ENCODE assay signal across 12 cellular contexts in the genomic region with DNA sequence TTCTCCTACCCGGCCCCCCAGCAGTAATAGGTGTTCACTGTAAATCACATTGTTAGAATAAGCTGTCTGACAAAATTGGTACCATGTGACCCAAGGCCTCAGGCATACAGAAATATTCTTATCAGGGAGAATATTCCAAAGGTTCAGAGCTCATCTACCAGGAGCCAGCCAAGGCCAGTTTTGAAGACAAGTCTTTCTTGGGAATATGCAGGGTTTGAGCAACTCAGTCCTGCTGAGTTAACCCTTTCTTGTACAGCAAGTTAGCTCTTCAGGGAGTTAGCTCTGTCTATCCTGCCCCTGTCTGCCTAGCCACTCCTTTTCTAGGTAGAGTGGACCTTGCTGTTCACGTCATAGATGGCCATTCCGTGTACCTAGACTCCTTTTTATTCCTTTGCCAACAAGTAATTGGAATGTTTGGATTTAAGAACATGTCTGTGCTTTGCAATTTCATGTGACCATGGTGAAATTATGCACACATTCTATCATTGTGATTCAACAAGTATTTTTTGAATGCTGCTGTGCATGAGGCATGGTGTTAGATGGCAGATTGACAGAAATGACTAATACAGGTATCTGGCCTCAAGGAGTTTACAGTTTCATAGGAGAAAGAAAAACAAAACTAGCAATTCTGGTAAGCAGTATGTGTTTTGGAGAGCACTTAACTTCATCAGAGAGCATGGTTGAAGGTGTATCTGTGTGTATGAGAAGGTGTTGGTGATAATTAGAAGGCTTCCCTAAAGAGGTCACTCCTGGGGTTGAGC. TPM values are rescaled to one million over a fixed set of nuclear protein-coding genes. Genes with fewer than 3 reads are reported as not detected.
DNase-seq lines count a peak whose midpoint lies in the region; ATAC-seq, FAIRE-seq and TF ChIP-seq lines count a peak whose summit lies in the region.
"Had no signal": no experiment of that assay in that cellular context is flagged by ENCODE, and none has a peak within 500 bp of the region (broad histone marks: within the 10 kb centered on the region; RNA-seq: fewer than 3 reads in every experiment).

No MANE protein-coding gene starts in this region.

- H3K9me3 Mint-ChIP-seq in activated T-cell treated with anti-CD3 and anti-CD28 coated beads, Interleukin-2, amount 50 U/mL, for 24 hours: no peaks in the 10 kb centered on the region
- H3K9me3 Mint-ChIP-seq in stimulated activated naive B cell treated with anti-CD40 and anti-IgM and Interleukin-4, amounts not matched to agents 10 μg/mL and 1 μg/mL and 100 μg/mL, for 72 hours: peaks cover 0 to 2% of the 10 kb centered on the region in 2 donors

- H3K4me3 Mint-ChIP-seq in activated T-cell treated with anti-CD3 and anti-CD28 coated beads, Interleukin-2, amount 50 U/mL, for 24 hours: no peak overlapping the region
- H3K4me3 Mint-ChIP-seq in stimulated activated naive B cell treated with anti-CD40 and anti-IgM and Interleukin-4, amounts not matched to agents 10 μg/mL and 1 μg/mL and 100 μg/mL, for 72 hours: no peak overlapping the region

- peak overlapping the region; percentile 80 for H3K27ac Mint-ChIP-seq in activated T-cell treated with anti-CD3 and anti-CD28 coated beads, Interleukin-2, amount 50 U/mL, for 24 hours
- peak overlapping the region; percentile 2 for H3K27ac Mint-ChIP-seq in stimulated activated naive B cell treated with anti-CD40 and anti-IgM and Interleukin-4, amounts not matched to agents 10 μg/mL and 1 μg/mL and 100 μg/mL, for 72 hours

- H3K27me3 ChIP-seq in bronchial epithelial cell (ENCODE audit: control insufficient read depth, insufficient read depth, low read length): no peaks in the 10 kb centered on the region
- H3K27me3 ChIP-seq: adrenal gland, heart right ventricle had no signal

- H3K27me3 Mint-ChIP-seq in activated T-cell treated with anti-CD3 and anti-CD28 coated beads, Interleukin-2, amount 50 U/mL, for 24 hours: no peaks in the 10 kb centered on the region
- no peaks in the 10 kb centered on the region for H3K27me3 Mint-ChIP-seq in stimulated activated naive B cell treated with anti-CD40 and anti-IgM and Interleukin-4, amounts not matched to agents 10 μg/mL and 1 μg/mL and 100 μg/mL, for 72 hours

- peaks cover 86% of the 10 kb centered on the region for H3K4me1 Mint-ChIP-seq in activated T-cell treated with anti-CD3 and anti-CD28 coated beads, Interleukin-2, amount 50 U/mL, for 24 hours (ENCODE audit: low read depth)
- peaks cover 39 to 70% of the 10 kb centered on the region in 2 donors for H3K4me1 Mint-ChIP-seq in stimulated activated naive B cell treated with anti-CD40 and anti-IgM and Interleukin-4, amounts not matched to agents 10 μg/mL and 1 μg/mL and 100 μg/mL, for 72 hours

- DNase-seq in activated T-cell treated with anti-CD3 and anti-CD28 coated beads, Interleukin-2, amount 50 U/mL, for 24 hours: no peak
- no peak for DNase-seq in activated T-cell treated with anti-CD3 and anti-CD28 coated beads, Interleukin-2, amount 50 U/mL, for 48 hours
- peak; percentile 100 for DNase-seq in bronchial epithelial cell (ENCODE audit: low read depth)
- DNase-seq in stimulated activated naive B cell treated with anti-CD40 and anti-IgM and Interleukin-4, amounts not matched to agents 10 μg/mL and 1 μg/mL and 100 μg/mL, for 72 hours: no peak
- no peak for DNase-seq in NCI-H1105 treated with DMSO at 0.1 percent for 48 hours (lab: John Stamatoyannopoulos, UW)
- no peak for DNase-seq in stimulated activated CD4-positive, alpha-beta T cell treated with anti-CD3 and anti-CD28 coated beads, Interleukin-15, amount 100 ng/mL, for 24 hours
- no peak for DNase-seq in stimulated activated CD4-positive, alpha-beta T cell treated with anti-CD3 and anti-CD28 coated beads, Interleukin-4, amount 100 ng/mL, for 24 hours
- DNase-seq: ACHN, adrenal gland, heart right ventricle, NCI-H1436 treated with DMSO at 0.1 percent for 48 hours had no signal

- no peak for TF ChIP-seq CTCF in bronchial epithelial cell (IDR thresholded peaks at IDR 0.05; ENCODE audit: insufficient read depth, low read length, severe bottlenecking)

- peak; percentile 77 for FAIRE-seq in bronchial epithelial cell (lab: Jason Lieb, UNC)

- ATAC-seq in HG03442 (IDR thresholded peaks at IDR 0.05; ENCODE audit: unreplicated experiment): peak; percentile 44
- ATAC-seq in stimulated activated naive B cell treated with anti-CD40 and anti-IgM and Interleukin-4, amounts not matched to agents 10 μg/mL and 1 μg/mL and 100 μg/mL, for 72 hours (replicated peaks): peak; percentile 18 to 36

- peaks cover 36% of the 10 kb centered on the region for H3K36me3 Mint-ChIP-seq in activated T-cell treated with anti-CD3 and anti-CD28 coated beads, Interleukin-2, amount 50 U/mL, for 24 hours (ENCODE audit: low read depth)
- peaks cover 16 to 31% of the 10 kb centered on the region in 2 donors for H3K36me3 Mint-ChIP-seq in stimulated activated naive B cell treated with anti-CD40 and anti-IgM and Interleukin-4, amounts not matched to agents 10 μg/mL and 1 μg/mL and 100 μg/mL, for 72 hours

- no peak overlapping the region for H3K4me3 ChIP-seq in bronchial epithelial cell (ENCODE audit: low read depth, low read length)
- H3K4me3 ChIP-seq: adrenal gland, heart right ventricle had no signal

- H3K36me3 ChIP-seq in bronchial epithelial cell (ENCODE audit: control insufficient read depth, insufficient read depth, low read length): peaks cover 3% of the 10 kb centered on the region
- H3K36me3 ChIP-seq: adrenal gland had no signal

RNA-seq across cellular contexts. Expression of gene TGFBR1, which starts 22.6 kb away (rescaled TPM):
- 58.9 and 110 TPM in 2 replicates for total RNA-seq in bronchial epithelial cell
